In the genomic region with DNA sequence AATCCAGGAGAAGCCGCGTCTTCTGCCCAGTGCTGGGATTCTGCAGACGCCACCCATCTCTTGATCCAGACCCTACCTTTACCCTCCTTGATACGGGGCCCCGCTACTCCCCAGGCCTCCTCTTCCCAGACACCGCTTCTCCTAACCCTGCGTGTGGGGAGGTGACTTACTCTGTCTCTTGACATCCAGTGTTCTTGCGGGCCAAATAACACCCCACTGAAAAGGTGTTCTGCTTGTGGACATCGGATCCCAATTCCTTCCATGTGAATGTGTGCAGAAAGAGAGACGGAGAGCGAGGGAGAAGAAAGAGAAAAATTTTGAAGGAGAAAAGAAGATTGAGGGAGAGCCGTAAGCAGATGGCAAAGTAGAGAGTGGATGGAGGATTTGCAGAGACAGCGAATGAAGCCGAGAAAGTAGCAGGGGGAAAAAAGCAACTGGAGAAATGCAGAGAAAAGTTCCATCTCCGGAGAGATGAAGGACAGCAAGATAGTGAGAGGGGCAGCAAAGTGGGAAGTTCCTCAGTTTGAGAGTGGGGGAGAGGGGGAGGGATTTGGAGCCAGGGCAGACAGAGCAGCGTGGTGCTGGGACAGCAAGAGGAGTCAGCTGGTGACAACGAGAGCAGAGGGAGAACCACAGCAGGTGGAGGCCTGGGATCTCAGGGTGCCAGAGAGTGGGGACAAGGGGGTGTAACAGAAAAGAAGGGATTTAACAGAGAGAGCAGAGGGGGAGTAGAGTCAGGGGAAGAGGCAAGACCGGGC, we compare ENCODE assay signal across 1 cellular context.
A peak's percentile ranks its signal among the peaks of the same experiment; 100 is the strongest.
TF ChIP-seq lines count a peak whose summit lies in the region.

No MANE protein-coding gene starts in this region.

TF ChIP-seq in HepG2, 621 proteins besides CTCF, POLR2A, EP300 and RAD21 (continued from another document):
- TF ChIP-seq, protein P1, sequence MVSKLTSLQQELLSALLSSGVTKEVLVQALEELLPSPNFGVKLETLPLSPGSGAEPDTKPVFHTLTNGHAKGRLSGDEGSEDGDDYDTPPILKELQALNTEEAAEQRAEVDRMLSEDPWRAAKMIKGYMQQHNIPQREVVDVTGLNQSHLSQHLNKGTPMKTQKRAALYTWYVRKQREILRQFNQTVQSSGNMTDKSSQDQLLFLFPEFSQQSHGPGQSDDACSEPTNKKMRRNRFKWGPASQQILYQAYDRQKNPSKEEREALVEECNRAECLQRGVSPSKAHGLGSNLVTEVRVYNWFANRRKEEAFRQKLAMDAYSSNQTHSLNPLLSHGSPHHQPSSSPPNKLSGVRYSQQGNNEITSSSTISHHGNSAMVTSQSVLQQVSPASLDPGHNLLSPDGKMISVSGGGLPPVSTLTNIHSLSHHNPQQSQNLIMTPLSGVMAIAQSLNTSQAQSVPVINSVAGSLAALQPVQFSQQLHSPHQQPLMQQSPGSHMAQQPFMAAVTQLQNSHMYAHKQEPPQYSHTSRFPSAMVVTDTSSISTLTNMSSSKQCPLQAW (CRISPR knock-in tag; IDR thresholded peaks at IDR 0.05): 0 out of 2 replicates have a peak, but pooled peaks have one; percentile 37
- TF ChIP-seq ZSCAN21 (CRISPR knock-in tag; IDR thresholded peaks at IDR 0.05; ENCODE audit: borderline replicate concordance) (no peak), CREM (IDR thresholded peaks at IDR 0.05) (0 out of 2 replicates have a peak, but pooled peaks have one; percentile 4), CREM (CRISPR knock-in tag; IDR thresholded peaks at IDR 0.05) (no peak), ZNF12 (CRISPR knock-in tag; IDR thresholded peaks at IDR 0.05) (0 out of 2 replicates have a peak, but pooled peaks have one; percentile 3), ATF7 (IDR thresholded peaks at IDR 0.05) (no peak), ATF7 (CRISPR knock-in tag; IDR thresholded peaks at IDR 0.05) (no peak), NCOA1 (CRISPR knock-in tag; IDR thresholded peaks at IDR 0.05) (no peak), SMYD3 (CRISPR knock-in tag; IDR thresholded peaks at IDR 0.05) (no peak), ZFX (CRISPR knock-in tag; IDR thresholded peaks at IDR 0.05; ENCODE audit: low read depth) (no peak; the same call in 1 of the 2 replicates), ASH2L (IDR thresholded peaks at IDR 0.05; ENCODE audit: insufficient read length, low read depth, low read length) (peak; percentile 14), ZNF556 (CRISPR knock-in tag; IDR thresholded peaks at IDR 0.05; ENCODE audit: borderline replicate concordance) (0 out of 2 replicates have a peak, but pooled peaks have one; percentile 33), HDAC1 (CRISPR knock-in tag; IDR thresholded peaks at IDR 0.05) (0 out of 2 replicates have a peak, but pooled peaks have one; percentile 17), POLR2G (IDR thresholded peaks at IDR 0.05; ENCODE audit: low read depth, low read length) (no peak), GATAD1 (CRISPR knock-in tag; IDR thresholded peaks at IDR 0.05) (no peak), CBFB (CRISPR knock-in tag; IDR thresholded peaks at IDR 0.05) (no peak), ZNF235 (CRISPR knock-in tag; IDR thresholded peaks at IDR 0.05; ENCODE audit: borderline replicate concordance) (no peak), ZSCAN29 (CRISPR knock-in tag; conservative IDR thresholded peaks at IDR 0.05) (peak; percentile 99), MXD4 (CRISPR knock-in tag; IDR thresholded peaks at IDR 0.05) (no peak), CHCHD3 (CRISPR knock-in tag; IDR thresholded peaks at IDR 0.05) (0 out of 2 replicates have a peak, but pooled peaks have one; percentile 3)
- TF ChIP-seq, protein P2, sequence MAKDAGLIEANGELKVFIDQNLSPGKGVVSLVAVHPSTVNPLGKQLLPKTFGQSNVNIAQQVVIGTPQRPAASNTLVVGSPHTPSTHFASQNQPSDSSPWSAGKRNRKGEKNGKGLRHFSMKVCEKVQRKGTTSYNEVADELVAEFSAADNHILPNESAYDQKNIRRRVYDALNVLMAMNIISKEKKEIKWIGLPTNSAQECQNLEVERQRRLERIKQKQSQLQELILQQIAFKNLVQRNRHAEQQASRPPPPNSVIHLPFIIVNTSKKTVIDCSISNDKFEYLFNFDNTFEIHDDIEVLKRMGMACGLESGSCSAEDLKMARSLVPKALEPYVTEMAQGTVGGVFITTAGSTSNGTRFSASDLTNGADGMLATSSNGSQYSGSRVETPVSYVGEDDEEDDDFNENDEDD (CRISPR knock-in tag; IDR thresholded peaks at IDR 0.05; ENCODE audit: borderline replicate concordance): 0 out of 2 replicates have a peak, but pooled peaks have one; percentile 9
- TF ChIP-seq, protein P3, sequence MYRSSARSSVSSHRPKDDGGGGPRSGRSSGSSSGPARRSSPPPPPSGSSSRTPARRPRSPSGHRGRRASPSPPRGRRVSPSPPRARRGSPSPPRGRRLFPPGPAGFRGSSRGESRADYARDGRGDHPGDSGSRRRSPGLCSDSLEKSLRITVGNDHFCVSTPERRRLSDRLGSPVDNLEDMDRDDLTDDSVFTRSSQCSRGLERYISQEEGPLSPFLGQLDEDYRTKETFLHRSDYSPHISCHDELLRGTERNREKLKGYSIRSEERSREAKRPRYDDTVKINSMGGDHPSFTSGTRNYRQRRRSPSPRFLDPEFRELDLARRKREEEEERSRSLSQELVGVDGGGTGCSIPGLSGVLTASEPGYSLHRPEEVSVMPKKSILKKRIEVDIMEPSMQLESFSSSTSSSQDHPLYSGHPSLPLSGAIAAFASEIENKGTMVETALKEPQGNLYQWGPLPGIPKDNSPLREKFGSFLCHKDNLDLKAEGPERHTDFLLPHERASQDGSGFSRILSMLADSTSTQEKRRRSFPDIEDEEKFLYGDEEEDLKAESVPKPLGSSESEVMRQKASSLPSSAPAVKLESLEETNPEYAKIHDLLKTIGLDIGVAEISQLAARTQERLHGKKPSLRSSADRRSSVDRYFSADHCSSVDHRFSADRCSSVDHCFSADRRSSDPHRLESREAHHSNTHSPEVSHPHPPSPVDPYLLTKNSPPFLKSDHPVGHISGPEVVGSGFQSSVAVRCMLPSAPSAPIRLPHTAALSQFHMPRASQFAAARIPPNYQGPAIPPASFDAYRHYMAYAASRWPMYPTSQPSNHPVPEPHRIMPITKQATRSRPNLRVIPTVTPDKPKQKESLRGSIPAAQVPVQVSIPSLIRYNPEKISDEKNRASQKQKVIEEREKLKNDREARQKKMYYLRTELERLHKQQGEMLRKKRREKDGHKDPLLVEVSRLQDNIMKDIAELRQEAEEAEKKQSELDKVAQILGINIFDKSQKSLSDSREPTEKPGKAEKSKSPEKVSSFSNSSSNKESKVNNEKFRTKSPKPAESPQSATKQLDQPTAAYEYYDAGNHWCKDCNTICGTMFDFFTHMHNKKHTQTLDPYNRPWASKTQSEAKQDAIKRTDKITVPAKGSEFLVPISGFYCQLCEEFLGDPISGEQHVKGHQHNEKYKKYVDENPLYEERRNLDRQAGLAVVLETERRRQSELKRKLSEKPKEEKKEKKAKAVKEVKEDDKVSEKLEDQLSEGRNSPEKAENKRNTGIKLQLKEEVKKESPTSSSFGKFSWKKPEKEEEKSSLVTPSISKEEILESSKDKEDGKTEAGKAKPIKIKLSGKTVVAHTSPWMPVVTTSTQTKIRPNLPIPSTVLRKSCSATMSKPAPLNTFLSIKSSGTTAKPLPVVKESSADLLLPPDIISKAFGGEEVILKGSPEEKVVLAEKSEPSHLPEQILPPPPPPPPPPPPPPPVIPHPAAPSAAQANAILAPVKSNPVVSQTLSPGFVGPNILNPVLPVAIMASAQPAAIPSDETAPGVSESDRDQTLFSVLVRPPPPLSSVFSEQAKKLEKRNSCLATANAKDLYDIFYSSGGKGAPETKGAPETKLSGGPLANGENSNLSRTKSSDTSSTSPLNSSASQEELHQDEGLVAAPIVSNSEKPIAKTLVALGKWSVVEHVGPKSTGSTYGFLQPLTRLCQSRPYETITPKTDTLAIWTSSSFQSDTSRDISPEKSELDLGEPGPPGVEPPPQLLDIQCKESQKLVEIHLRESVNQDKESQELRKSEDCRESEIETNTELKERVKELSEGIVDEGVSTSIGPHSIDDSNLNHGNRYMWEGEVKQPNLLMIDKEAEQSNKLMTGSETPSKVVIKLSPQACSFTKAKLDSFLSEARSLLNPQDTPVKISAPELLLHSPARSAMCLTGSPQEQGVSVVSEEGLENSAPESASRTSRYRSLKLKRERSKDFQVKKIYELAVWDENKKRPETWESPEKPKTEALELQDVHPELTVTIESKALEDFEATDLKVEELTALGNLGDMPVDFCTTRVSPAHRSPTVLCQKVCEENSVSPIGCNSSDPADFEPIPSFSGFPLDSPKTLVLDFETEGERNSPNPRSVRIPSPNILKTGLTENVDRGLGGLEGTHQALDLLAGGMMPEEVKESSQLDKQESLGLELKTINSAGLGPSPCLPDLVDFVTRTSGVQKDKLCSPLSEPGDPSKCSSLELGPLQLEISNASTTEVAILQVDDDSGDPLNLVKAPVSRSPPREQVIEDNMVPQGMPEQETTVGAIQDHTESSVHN (CRISPR knock-in tag; IDR thresholded peaks at IDR 0.05): no peak
- TF ChIP-seq, protein P4, sequence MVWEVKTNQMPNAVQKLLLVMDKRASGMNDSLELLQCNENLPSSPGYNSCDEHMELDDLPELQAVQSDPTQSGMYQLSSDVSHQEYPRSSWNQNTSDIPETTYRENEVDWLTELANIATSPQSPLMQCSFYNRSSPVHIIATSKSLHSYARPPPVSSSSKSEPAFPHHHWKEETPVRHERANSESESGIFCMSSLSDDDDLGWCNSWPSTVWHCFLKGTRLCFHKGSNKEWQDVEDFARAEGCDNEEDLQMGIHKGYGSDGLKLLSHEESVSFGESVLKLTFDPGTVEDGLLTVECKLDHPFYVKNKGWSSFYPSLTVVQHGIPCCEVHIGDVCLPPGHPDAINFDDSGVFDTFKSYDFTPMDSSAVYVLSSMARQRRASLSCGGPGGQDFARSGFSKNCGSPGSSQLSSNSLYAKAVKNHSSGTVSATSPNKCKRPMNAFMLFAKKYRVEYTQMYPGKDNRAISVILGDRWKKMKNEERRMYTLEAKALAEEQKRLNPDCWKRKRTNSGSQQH (CRISPR knock-in tag; IDR thresholded peaks at IDR 0.05; ENCODE audit: low read depth): no peak
- TF ChIP-seq, protein P5, sequence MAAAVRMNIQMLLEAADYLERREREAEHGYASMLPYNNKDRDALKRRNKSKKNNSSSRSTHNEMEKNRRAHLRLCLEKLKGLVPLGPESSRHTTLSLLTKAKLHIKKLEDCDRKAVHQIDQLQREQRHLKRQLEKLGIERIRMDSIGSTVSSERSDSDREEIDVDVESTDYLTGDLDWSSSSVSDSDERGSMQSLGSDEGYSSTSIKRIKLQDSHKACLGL (CRISPR knock-in tag; IDR thresholded peaks at IDR 0.05): no peak
